Comparison of ENCODE assay signal across 7 cellular contexts in genomic region chrX:142606629-142607028, GRCh38.
A peak's percentile ranks its signal among the peaks of the same experiment; 100 is the strongest.
DNase-seq lines count a peak whose midpoint lies in the region; FAIRE-seq and TF ChIP-seq lines count a peak whose summit lies in the region.
"Not testable (repeated sequence)": the region's sequence is repeated elsewhere in the genome, so short reads cannot be mapped to it uniquely, and the experiment has no call there.

No MANE protein-coding gene starts in this region.

- H2AFZ ChIP-seq in SK-N-SH (ENCODE audit: low read depth); astrocyte (ENCODE audit: low read depth, low read length): not testable (repeated sequence)

- H3K79me2 ChIP-seq in SK-N-SH (ENCODE audit: insufficient read depth); astrocyte (ENCODE audit: insufficient read depth, low read length): not testable (repeated sequence)

- not testable (repeated sequence) for H3K36me3 Mint-ChIP-seq in astrocyte (ENCODE audit: low read depth, unreplicated experiment); glutamatergic neuron (ENCODE audit: unreplicated experiment); osteocyte (ENCODE audit: unreplicated experiment)

- not testable (repeated sequence) for H3K9me3 ChIP-seq in SK-N-SH; astrocyte (ENCODE audit: insufficient read depth, low read depth, low read length)

- CTCF ChIA-PET in SK-N-SH (lab: Yijun Ruan, JAX) = interaction anchor here (1.4 kb wide), 1 partner anchor 17 kb away, joined by 5 read pairs; no protein-coding TSS in a partner anchor

- not testable (repeated sequence) for H3K27ac Mint-ChIP-seq in astrocyte (ENCODE audit: unreplicated experiment); glutamatergic neuron (ENCODE audit: unreplicated experiment); osteocyte (ENCODE audit: unreplicated experiment)

- not testable (repeated sequence) for H3K4me1 ChIP-seq in SK-N-SH (ENCODE audit: control insufficient read depth in 1 of 2, insufficient read depth in 2 of 2, low read depth in 1 of 2, low read length in 1 of 2); astrocyte (ENCODE audit: insufficient read depth, low read length)

- not testable (repeated sequence) for DNase-seq in GM10266 (ENCODE audit: extremely low spot score); astrocyte (ENCODE audit: low read depth); osteocyte (ENCODE audit: extremely low spot score, unreplicated experiment)
- DNase-seq in KBM-7 = peak; percentile 1
- peak; percentile 51 for DNase-seq in NCI-H82 (lab: John Stamatoyannopoulos, UW)
- DNase-seq in SK-N-SH = peak; percentile 0
- peak; percentile 45 for DNase-seq in glutamatergic neuron

- not testable (repeated sequence) for H3K27ac ChIP-seq in SK-N-SH (ENCODE audit: low read depth in 2 of 2, low read length in 1 of 2); astrocyte (ENCODE audit: low read depth, low read length)

- peak; percentile 56 for FAIRE-seq in astrocyte (lab: Jason Lieb, UNC)

- H3K4me3 Mint-ChIP-seq in astrocyte (ENCODE audit: unreplicated experiment); glutamatergic neuron (ENCODE audit: unreplicated experiment); osteocyte (ENCODE audit: unreplicated experiment): not testable (repeated sequence)

- H3K4me1 Mint-ChIP-seq in astrocyte (ENCODE audit: low read depth, unreplicated experiment); glutamatergic neuron (ENCODE audit: low read depth, unreplicated experiment); osteocyte (ENCODE audit: unreplicated experiment): not testable (repeated sequence)

- H3K9me3 Mint-ChIP-seq in astrocyte (ENCODE audit: unreplicated experiment); glutamatergic neuron (ENCODE audit: unreplicated experiment): not testable (repeated sequence)
- H3K9me3 Mint-ChIP-seq in osteocyte (ENCODE audit: unreplicated experiment) = peaks cover 43% of the 10 kb centered on the region

- POLR2A ChIA-PET in SK-N-SH (lab: Yijun Ruan, JAX) = not testable (repeated sequence)

- H3K36me3 ChIP-seq in SK-N-SH (replicated peaks in 1 of 2; ENCODE audit: control insufficient read depth in 1 of 2, insufficient read depth in 2 of 2, low read length in 1 of 2); astrocyte (ENCODE audit: insufficient read depth, low read length): not testable (repeated sequence)

- H3K9me2 ChIP-seq in SK-N-SH = not testable (repeated sequence)

- TF ChIP-seq EP300 in SK-N-SH (IDR thresholded peaks at IDR 0.05; ENCODE audit: borderline replicate concordance in 1 of 2, low read depth in 1 of 2, low read length in 1 of 2) = not testable (repeated sequence)

- H3K27me3 ChIP-seq in SK-N-SH (ENCODE audit: insufficient read depth); astrocyte (ENCODE audit: insufficient read depth, low read length): not testable (repeated sequence)

- TF ChIP-seq RAD21 in SK-N-SH (IDR thresholded peaks at IDR 0.05; ENCODE audit: low read length) = peak; percentile 40; the same call in 1 of the 2 replicates

- in situ Hi-C loops in KBM-7 (cut with MboI; ENCODE audit: low pct_unique_long_range_greater_than_20kb, low sequenced_read_pairs) = not testable (repeated sequence)

- 7% methylated on average over 7 of the region's 10 CpGs for WGBS in SK-N-SH (ENCODE audit: low lambda C conversion rate)

- not testable (repeated sequence) for H4K20me1 ChIP-seq in SK-N-SH (ENCODE audit: insufficient read depth); astrocyte (ENCODE audit: insufficient read depth, low read length)

- not testable (repeated sequence) for H3K27me3 Mint-ChIP-seq in astrocyte (ENCODE audit: low read depth, unreplicated experiment); glutamatergic neuron (ENCODE audit: unreplicated experiment); osteocyte (ENCODE audit: unreplicated experiment)

- H3K4me3 ChIP-seq in SK-N-SH (ENCODE audit: low read depth in 2 of 2, low read length in 1 of 2); astrocyte (ENCODE audit: insufficient read depth, low read depth, low read length): not testable (repeated sequence)

- TF ChIP-seq CTCF in GM10266 (IDR thresholded peaks at IDR 0.05; ENCODE audit: control insufficient read depth, insufficient read depth, low read depth, missing control alignments) (peak; percentile 8), SK-N-SH (IDR thresholded peaks at IDR 0.05) (peak; percentile 56), glutamatergic neuron (IDR thresholded peaks at IDR 0.05; ENCODE audit: partially characterized antibody, unreplicated experiment) (peak; percentile 18), osteocyte (IDR thresholded peaks at IDR 0.05) (peak; percentile 16)
- TF ChIP-seq CTCF in astrocyte (IDR thresholded peaks at IDR 0.05; ENCODE audit: insufficient read depth, low read depth, low read length) = not testable (repeated sequence)

- H3F3A ChIP-seq in SK-N-SH (replicated peaks; ENCODE audit: insufficient read depth) = not testable (repeated sequence)

- H3K4me2 ChIP-seq in SK-N-SH = peak overlapping the region; percentile 15; the same call in 1 of the 2 replicates
- not testable (repeated sequence) for H3K4me2 ChIP-seq in astrocyte (ENCODE audit: low read length)

- not testable (repeated sequence) for H3K9ac ChIP-seq in SK-N-SH; astrocyte (ENCODE audit: low read length)

TF ChIP-seq in SK-N-SH, 30 proteins besides CTCF, POLR2A, EP300 and RAD21:
- peak; percentile 93 for TF ChIP-seq RFX5 (IDR thresholded peaks at IDR 0.05; ENCODE audit: low read length)
- peak; percentile 28; the same call in 1 of the 2 replicates for TF ChIP-seq SMC3 (IDR thresholded peaks at IDR 0.05; ENCODE audit: low read depth, low read length)
